ENCODE assay signal across 30 cellular contexts in genomic region chr21:26227146-26227545, GRCh38.
"Had no signal": no experiment of that assay in that cellular context is flagged by ENCODE, and none has a peak within 500 bp of the region (broad histone marks: within the 10 kb centered on the region; RNA-seq: fewer than 3 reads in every experiment).

No MANE protein-coding gene starts in this region.

- H3K36me3 ChIP-seq: Peyer's patch had no signal

- H3K27ac ChIP-seq: Peyer's patch, RWPE1 had no signal

- H3K4me1 Mint-ChIP-seq: activated CD8-positive, alpha-beta memory T cell treated with anti-CD3 and anti-CD28 coated beads, Interleukin-2, amount 10 ng/mL, durations not matched to agents 7 days and 5 days; activated naive CD4-positive, alpha-beta T cell treated with anti-CD3 and anti-CD28 coated beads, Interleukin-2, amount 10 ng/mL, durations not matched to agents 7 days and 5 days; activated naive CD8-positive, alpha-beta T cell treated with anti-CD3 and anti-CD28 coated beads, Interleukin-2, amount 50 U/mL, for 24 hours; brain had no signal

- H3K4me1 ChIP-seq: Peyer's patch had no signal

- H3K4me3 ChIP-seq: Peyer's patch had no signal

- H3K27me3 Mint-ChIP-seq: activated CD4-positive, alpha-beta memory T cell treated with anti-CD3 and anti-CD28 coated beads for 36 hours; activated CD8-positive, alpha-beta memory T cell treated with anti-CD3 and anti-CD28 coated beads, Interleukin-2, amount 10 ng/mL, durations not matched to agents 7 days and 5 days; activated naive CD4-positive, alpha-beta T cell treated with anti-CD3 and anti-CD28 coated beads, Interleukin-2, amount 10 ng/mL, durations not matched to agents 7 days and 5 days; activated naive CD8-positive, alpha-beta T cell; activated naive CD8-positive, alpha-beta T cell treated with anti-CD3 and anti-CD28 coated beads, Interleukin-2, amount 50 U/mL, for 24 hours had no signal

- H3K27ac Mint-ChIP-seq: activated CD4-positive, alpha-beta memory T cell treated with anti-CD3 and anti-CD28 coated beads for 36 hours; activated CD8-positive, alpha-beta memory T cell treated with anti-CD3 and anti-CD28 coated beads, Interleukin-2, amount 10 ng/mL, durations not matched to agents 7 days and 5 days; activated naive CD4-positive, alpha-beta T cell treated with anti-CD3 and anti-CD28 coated beads, Interleukin-2, amount 10 ng/mL, durations not matched to agents 7 days and 5 days; activated naive CD8-positive, alpha-beta T cell; activated naive CD8-positive, alpha-beta T cell treated with anti-CD3 and anti-CD28 coated beads, Interleukin-2, amount 50 U/mL, for 24 hours; brain had no signal

- H3K27me3 ChIP-seq: Peyer's patch had no signal

- DNase-seq: activated CD4-positive, alpha-beta memory T cell treated with anti-CD3 and anti-CD28 coated beads for 36 hours; activated CD4-positive, alpha-beta T cell treated with anti-CD3 and anti-CD28 coated beads for 4 hours; activated CD4-positive, alpha-beta T cell treated with anti-CD3 and anti-CD28 coated beads, Interleukin-2, amount 50 U/mL, for 1 hour; activated CD4-positive, CD25-positive, alpha-beta regulatory T cell treated with anti-CD3 and anti-CD28 coated beads, Interleukin-2, amount 50 U/mL, for 72 hours; activated CD8-positive, alpha-beta memory T cell treated with anti-CD3 and anti-CD28 coated beads for 24 hours; activated CD8-positive, alpha-beta memory T cell treated with anti-CD3 and anti-CD28 coated beads, Interleukin-2, amount 10 ng/mL, durations not matched to agents 7 days and 5 days; activated CD8-positive, alpha-beta memory T cell treated with anti-CD3 and anti-CD28 coated beads, Interleukin-2, amount 50 U/mL, for 48 hours; activated effector memory CD4-positive, alpha-beta T cell treated with Interleukin-2 at 50 U/mL for 16 hours; activated naive CD4-positive, alpha-beta T cell treated with anti-CD3 and anti-CD28 coated beads, Interleukin-2, amount 10 ng/mL, durations not matched to agents 7 days and 5 days; activated naive CD8-positive, alpha-beta T cell treated with anti-CD3 and anti-CD28 coated beads, Interleukin-2, amount 50 U/mL, for 24 hours; activated T-cell treated with anti-CD3 and anti-CD28 coated beads, Interleukin-2, amount 50 U/mL, for 48 hours; anterior cingulate cortex; caudate nucleus; cerebellar nuclear complex; Karpas-422; NCI-H1105 treated with DMSO at 0.1 percent for 48 hours; NCI-H1436; NCI-H1694; NCI-H2029; NCI-H345; NCI-H524 treated with DMSO at 0.1 percent for 48 hours; PC-3; Peyer's patch; SIG-M5; SW 1271; T1000 had no signal

- H3K36me3 Mint-ChIP-seq: activated CD4-positive, alpha-beta memory T cell treated with anti-CD3 and anti-CD28 coated beads for 36 hours; activated CD8-positive, alpha-beta memory T cell treated with anti-CD3 and anti-CD28 coated beads, Interleukin-2, amount 10 ng/mL, durations not matched to agents 7 days and 5 days; activated naive CD4-positive, alpha-beta T cell treated with anti-CD3 and anti-CD28 coated beads, Interleukin-2, amount 10 ng/mL, durations not matched to agents 7 days and 5 days; activated naive CD8-positive, alpha-beta T cell; brain had no signal

- ATAC-seq: activated CD8-positive, alpha-beta memory T cell treated with anti-CD3 and anti-CD28 coated beads, Interleukin-2, amount 10 ng/mL, durations not matched to agents 7 days and 5 days; activated naive CD8-positive, alpha-beta T cell treated with anti-CD3 and anti-CD28 coated beads, Interleukin-2, amount 50 U/mL, for 24 hours; PC-3; Right ventricle myocardium inferior had no signal

- H3K4me3 Mint-ChIP-seq: activated CD4-positive, alpha-beta memory T cell treated with anti-CD3 and anti-CD28 coated beads for 36 hours; activated CD8-positive, alpha-beta memory T cell treated with anti-CD3 and anti-CD28 coated beads, Interleukin-2, amount 10 ng/mL, durations not matched to agents 7 days and 5 days; activated naive CD4-positive, alpha-beta T cell treated with anti-CD3 and anti-CD28 coated beads, Interleukin-2, amount 10 ng/mL, durations not matched to agents 7 days and 5 days; activated naive CD8-positive, alpha-beta T cell; activated naive CD8-positive, alpha-beta T cell treated with anti-CD3 and anti-CD28 coated beads, Interleukin-2, amount 50 U/mL, for 24 hours; brain had no signal

- H3K9me3 Mint-ChIP-seq: activated CD4-positive, alpha-beta memory T cell treated with anti-CD3 and anti-CD28 coated beads for 36 hours; activated naive CD4-positive, alpha-beta T cell treated with anti-CD3 and anti-CD28 coated beads, Interleukin-2, amount 10 ng/mL, durations not matched to agents 7 days and 5 days; activated naive CD8-positive, alpha-beta T cell treated with anti-CD3 and anti-CD28 coated beads, Interleukin-2, amount 50 U/mL, for 24 hours; brain had no signal

- H3K9me3 ChIP-seq: Peyer's patch had no signal
